2 cellular contexts compared by ENCODE assay signal in the genomic region with DNA sequence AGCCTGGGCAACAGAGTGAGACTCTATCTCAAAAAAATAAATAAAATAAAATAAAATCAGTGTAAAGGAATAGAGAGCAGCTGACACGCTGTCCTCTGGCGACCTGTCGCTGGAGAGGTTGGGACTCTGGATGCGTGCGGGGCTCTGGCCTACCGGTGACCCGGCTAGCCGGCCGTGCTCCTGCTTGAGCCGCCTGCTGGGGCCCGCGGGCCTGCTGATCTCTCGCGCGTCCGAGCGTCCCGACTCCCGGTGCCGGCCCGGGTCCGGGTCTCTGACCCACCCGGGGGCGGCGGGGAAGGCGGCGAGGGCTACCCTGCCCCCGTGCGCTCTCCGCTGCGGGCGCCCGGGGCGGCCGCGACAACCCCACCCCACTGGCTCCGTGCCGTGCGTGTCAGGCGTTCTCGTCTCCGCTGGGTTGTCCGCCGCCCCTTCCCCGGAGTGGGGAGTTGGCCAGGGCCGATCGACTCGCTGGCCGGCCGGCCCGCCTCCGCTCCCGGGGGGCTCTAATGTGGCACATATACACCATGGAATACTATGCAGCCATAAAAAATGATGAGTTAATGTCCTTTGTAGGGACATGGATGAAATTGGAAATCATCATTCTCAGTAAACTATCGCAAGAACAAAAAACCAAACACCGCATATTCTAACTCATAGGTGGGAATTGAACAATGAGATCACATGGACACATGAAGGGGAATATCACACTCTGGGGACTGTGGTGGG. TPM values are rescaled to one million over a fixed set of nuclear protein-coding genes. Genes with fewer than 3 reads are reported as not detected.
"Had no signal": no experiment of that assay in that cellular context is flagged by ENCODE, and none has a peak within 500 bp of the region (broad histone marks: within the 10 kb centered on the region; RNA-seq: fewer than 3 reads in every experiment).

No MANE protein-coding gene starts in this region.

RNA-seq across cellular contexts. Expression of gene BGLAP, which starts 25.5 kb away (rescaled TPM):
- total RNA-seq: glomerular endothelial cell, right atrium auricular region had no signal

RNA-seq across cellular contexts. Expression of gene PAQR6, which starts 31.3 kb away (rescaled TPM):
- total RNA-seq: right atrium auricular region had no signal
